ENCODE assay signal across 1 cellular context in genomic region chr13:32117696-32118095, GRCh38.
TF ChIP-seq lines count a peak whose summit lies in the region.

No MANE protein-coding gene starts in this region.

TF ChIP-seq in GM23338, 12 proteins besides CTCF, POLR2A, EP300 and RAD21 (continued from another document):
- TF ChIP-seq ZNF462 (CRISPR knock-in tag; IDR thresholded peaks at IDR 0.05) (no peak), ZNF114 (CRISPR knock-in tag; IDR thresholded peaks at IDR 0.05) (no peak), ETS1 (IDR thresholded peaks at IDR 0.05) (no peak)
TF ChIP-seq in GM23338: peak in this region for 0.
